ENCODE assay signal across 12 cellular contexts in the genomic region with DNA sequence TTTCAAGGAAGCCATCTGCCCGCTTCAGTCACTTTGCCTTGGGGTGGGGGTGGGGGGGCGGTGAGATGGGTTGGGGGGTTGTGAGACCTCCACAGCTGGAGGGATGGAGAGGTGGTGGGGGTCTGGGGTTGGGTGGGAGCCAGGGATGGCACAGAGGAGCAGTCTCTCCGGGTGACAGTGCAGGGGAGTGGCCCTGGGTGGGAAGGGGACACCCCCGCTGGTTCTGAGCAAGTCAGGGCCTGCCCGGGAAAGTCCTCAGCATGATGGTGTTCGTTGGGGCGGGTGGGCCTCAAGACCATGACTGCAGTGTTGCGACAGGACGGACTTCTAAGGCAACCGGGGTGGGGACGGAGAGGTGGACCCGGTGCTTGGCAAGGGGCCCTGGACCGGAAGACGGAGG. TPM values are rescaled to one million over a fixed set of nuclear protein-coding genes. Genes with fewer than 3 reads are reported as not detected.
DNase-seq lines count a peak whose midpoint lies in the region; ATAC-seq and TF ChIP-seq lines count a peak whose summit lies in the region.
"Not testable (repeated sequence)": the region's sequence is repeated elsewhere in the genome, so short reads cannot be mapped to it uniquely, and the experiment has no call there.
"Had no signal": no experiment of that assay in that cellular context is flagged by ENCODE, and none has a peak within 500 bp of the region (broad histone marks: within the 10 kb centered on the region; RNA-seq: fewer than 3 reads in every experiment).

No MANE protein-coding gene starts in this region.

- not testable (repeated sequence) for H3K27me3 ChIP-seq in spleen (replicated peaks in 1 of 7)

- not testable (repeated sequence) for H3K27ac Mint-ChIP-seq in activated T-helper 17 cell treated with anti-CD3 and anti-CD28 coated beads, Interleukin-2, amount 50 U/mL, for 72 hours; stimulated activated effector memory CD8-positive, alpha-beta T cell treated with anti-CD3 and anti-CD28 coated beads, Interleukin-12 subunit alpha, Interleukin-12 subunit beta, amount 100 ng/mL, for 72 hours

- WGBS in spleen, 5 donors, result 52 to 89% (median 56%) methylated on average over 2 to 4 of the region's 14 CpGs; no CpG with 5 or more reads in 1 of the 5 donors

- H3K9me3 ChIP-seq in mucosa of descending colon, spleen: not testable (repeated sequence)

- H3K9me3 Mint-ChIP-seq in activated T-helper 17 cell treated with anti-CD3 and anti-CD28 coated beads, Interleukin-2, amount 50 U/mL, for 72 hours; stimulated activated effector memory CD8-positive, alpha-beta T cell treated with anti-CD3 and anti-CD28 coated beads, Interleukin-12 subunit alpha, Interleukin-12 subunit beta, amount 100 ng/mL, for 72 hours: not testable (repeated sequence)

- H3K27me3 Mint-ChIP-seq in activated T-helper 17 cell treated with anti-CD3 and anti-CD28 coated beads, Interleukin-2, amount 50 U/mL, for 72 hours, result not testable (repeated sequence)

- intact Hi-C loops in mucosa of descending colon (cut with DNase I, micrococcal nuclease); spleen (cut with DNase I; ENCODE audit: low total_unique reads): not testable (repeated sequence)

- H3K36me3 ChIP-seq in mucosa of descending colon (ENCODE audit: low read depth); spleen: not testable (repeated sequence)

- ATAC-seq in HG03066 (IDR thresholded peaks at IDR 0.05; ENCODE audit: low read depth, unreplicated experiment), result peak; percentile 8
- ATAC-seq in activated T-helper 17 cell treated with anti-CD3 and anti-CD28 coated beads, Interleukin-2, amount 50 U/mL, for 72 hours (replicated peaks), result peak; percentile 31
- ATAC-seq in esophagus mucosa, result peak; percentile 41
- not testable (repeated sequence) for ATAC-seq in mucosa of descending colon
- peak; percentile 58 for ATAC-seq in stimulated activated effector memory CD8-positive, alpha-beta T cell treated with anti-CD3 and anti-CD28 coated beads, Interleukin-12 subunit alpha, Interleukin-12 subunit beta, amount 100 ng/mL, for 72 hours

- TF ChIP-seq POLR2A in spleen (IDR thresholded peaks at IDR 0.05), result not testable (repeated sequence)

- not testable (repeated sequence) for H3K4me3 ChIP-seq in mucosa of descending colon
- H3K4me3 ChIP-seq in spleen, result peak overlapping the region in 1 of 8 donors; percentile 39

- not testable (repeated sequence) for H3K36me3 Mint-ChIP-seq in activated T-helper 17 cell treated with anti-CD3 and anti-CD28 coated beads, Interleukin-2, amount 50 U/mL, for 72 hours (ENCODE audit: low read depth); stimulated activated effector memory CD8-positive, alpha-beta T cell treated with anti-CD3 and anti-CD28 coated beads, Interleukin-12 subunit alpha, Interleukin-12 subunit beta, amount 100 ng/mL, for 72 hours

- H3K4me1 ChIP-seq in mucosa of descending colon (ENCODE audit: low read depth); spleen: not testable (repeated sequence)

- DNase-seq in activated CD4-positive, alpha-beta T cell treated with anti-CD3 and anti-CD28 coated beads for 48 hours, result peak; percentile 11
- DNase-seq in mucosa of descending colon, result peak in 2 of 3 donors; percentile 16 to 48
- DNase-seq in spleen, result peak; percentile 75
- not testable (repeated sequence) for DNase-seq in stimulated activated effector memory CD8-positive, alpha-beta T cell treated with anti-CD3 and anti-CD28 coated beads, Interleukin-12 subunit alpha, Interleukin-12 subunit beta, amount 100 ng/mL, for 72 hours (ENCODE audit: low spot score in 2 of 2)

- not testable (repeated sequence) for TF ChIP-seq CTCF in mucosa of descending colon (IDR thresholded peaks at IDR 0.05); spleen (IDR thresholded peaks at IDR 0.05 in 8 of 11, conservative IDR thresholded peaks at IDR 0.05 in 3 of 11)

- not testable (repeated sequence) for H3K4me1 Mint-ChIP-seq in activated T-helper 17 cell treated with anti-CD3 and anti-CD28 coated beads, Interleukin-2, amount 50 U/mL, for 72 hours; stimulated activated effector memory CD8-positive, alpha-beta T cell treated with anti-CD3 and anti-CD28 coated beads, Interleukin-12 subunit alpha, Interleukin-12 subunit beta, amount 100 ng/mL, for 72 hours

- H3K4me3 Mint-ChIP-seq in activated T-helper 17 cell treated with anti-CD3 and anti-CD28 coated beads, Interleukin-2, amount 50 U/mL, for 72 hours; stimulated activated effector memory CD8-positive, alpha-beta T cell treated with anti-CD3 and anti-CD28 coated beads, Interleukin-12 subunit alpha, Interleukin-12 subunit beta, amount 100 ng/mL, for 72 hours: not testable (repeated sequence)

- peak overlapping the region in 1 of 8 donors; percentile 72 for H3K27ac ChIP-seq in spleen

RNA-seq across cellular contexts. Expression of a gene that starts 0.6 kb away (rescaled TPM):
- 10 to 100 TPM; 15.0 to 19.7 TPM for total RNA-seq in activated T-helper 17 cell treated with anti-CD3 and anti-CD28 coated beads, Interleukin-2, amount 50 U/mL, for 72 hours
- total RNA-seq in esophagus mucosa (19.6 TPM), mucosa of descending colon (10 to 100 TPM; 27.8 to 45.8 (median 31.2) TPM), spleen (10 to 100 TPM in 6 of 7 donors, 1 to 10 TPM in 1; 5.6 to 38.0 (median 27.5) TPM)
- polyA plus RNA-seq in spleen, result 10 to 100 TPM; 19.4 to 27.9 (median 24.2) TPM

RNA-seq across cellular contexts. Expression of a gene that starts 51.1 kb away (rescaled TPM):
- total RNA-seq in activated T-helper 17 cell treated with anti-CD3 and anti-CD28 coated beads, Interleukin-2, amount 50 U/mL, for 72 hours, result not detected
- total RNA-seq in esophagus mucosa (not detected), mucosa of descending colon (not detected), spleen (1 to 10 TPM in 2 of 7 donors, not detected in 5; 1.3 to 4.9 TPM)
- polyA plus RNA-seq in spleen, result not detected
- total RNA-seq: A673; CD4-positive, alpha-beta memory T cell; HFFc6; IMR-90; SJCRH30 had no signal
- polyA plus RNA-seq: CD4-positive, alpha-beta memory T cell; IMR-90 had no signal
